Comparison of ENCODE assay signal across 39 cellular contexts in genomic region chr20:34683667-34684066, GRCh38.
"Had no signal": no experiment of that assay in that cellular context is flagged by ENCODE, and none has a peak within 500 bp of the region (broad histone marks: within the 10 kb centered on the region; RNA-seq: fewer than 3 reads in every experiment).

No MANE protein-coding gene starts in this region.

- H3K4me1 ChIP-seq: adrenal gland, ascending aorta, body of pancreas, breast epithelium had no signal

- H3K4me3 ChIP-seq: adrenal gland, ascending aorta, body of pancreas, breast epithelium, cardiac muscle cell had no signal

- H3K27me3 ChIP-seq: adrenal gland, ascending aorta, body of pancreas, brain microvascular endothelial cell, breast epithelium, cardiac muscle cell had no signal

- DNase-seq: activated effector memory CD4-positive, alpha-beta T cell treated with Interleukin-2 at 50 U/mL for 16 hours; activated gamma-delta T cell; activated gamma-delta T cell treated with Interleukin-2 at 50 U/mL for 16 hours; activated naive CD4-positive, alpha-beta T cell; activated naive CD4-positive, alpha-beta T cell treated with anti-CD3 and anti-CD28 coated beads for 36 hours; activated naive CD4-positive, alpha-beta T cell treated with anti-CD3 and anti-CD28 coated beads, Interleukin-2, amount 10 ng/mL, durations not matched to agents 7 days and 5 days; activated naive CD4-positive, alpha-beta T cell treated with anti-CD3 and anti-CD28 coated beads, Interleukin-2, amount 50 U/mL, for 16 hours; activated naive CD4-positive, alpha-beta T cell treated with Interleukin-2 at 50 U/mL for 16 hours; activated naive CD8-positive, alpha-beta T cell treated with anti-CD3 and anti-CD28 coated beads for 36 hours; activated naive CD8-positive, alpha-beta T cell treated with anti-CD3 and anti-CD28 coated beads, Interleukin-2, amount 10 ng/mL, durations not matched to agents 7 days and 5 days; activated naive CD8-positive, alpha-beta T cell treated with anti-CD3 and anti-CD28 coated beads, Interleukin-2, amount 50 U/mL, for 24 hours; activated T-cell treated with anti-CD3 and anti-CD28 coated beads for 4 hours; activated T-cell treated with anti-CD3 and anti-CD28 coated beads, Interleukin-2, amount 50 U/mL, for 1 hour; activated T-cell treated with anti-CD3 and anti-CD28 coated beads, Interleukin-2, amount 50 U/mL, for 24 hours; activated T-cell treated with anti-CD3 and anti-CD28 coated beads, Interleukin-2, amount 50 U/mL, for 4 hours; activated T-cell treated with anti-CD3 and anti-CD28 coated beads, Interleukin-2, amount 50 U/mL, for 48 hours; activated T-cell treated with anti-CD3 and anti-CD28 coated beads, Interleukin-2, amount 50 U/mL, for 72 hours; adrenal gland; amniotic stem cell; amygdala; anterior cingulate cortex; aorta; body of pancreas; brain microvascular endothelial cell; caudate nucleus; central memory CD4-positive, alpha-beta T cell; cerebellar nuclear complex had no signal

- ATAC-seq: activated naive CD4-positive, alpha-beta T cell treated with anti-CD3 and anti-CD28 coated beads, Interleukin-2, amount 50 U/mL, for 72 hours; activated naive CD8-positive, alpha-beta T cell treated with anti-CD3 and anti-CD28 coated beads, Interleukin-2, amount 50 U/mL, for 24 hours; activated T-cell treated with anti-CD3 and anti-CD28 coated beads, Interleukin-2, amount 50 U/mL, for 4 hours; activated T-cell treated with anti-CD3 and anti-CD28 coated beads, Interleukin-2, amount 50 U/mL, for 72 hours; activated T-helper 17 cell treated with anti-CD3 and anti-CD28 coated beads, Interleukin-2, amount 50 U/mL, for 72 hours; body of pancreas had no signal

- H3K36me3 Mint-ChIP-seq: activated naive CD4-positive, alpha-beta T cell treated with anti-CD3 and anti-CD28 coated beads, Interleukin-2, amount 10 ng/mL, durations not matched to agents 7 days and 5 days; activated naive CD4-positive, alpha-beta T cell treated with anti-CD3 and anti-CD28 coated beads, Interleukin-2, amount 50 U/mL, for 24 hours; activated naive CD8-positive, alpha-beta T cell treated with anti-CD3 and anti-CD28 coated beads for 36 hours; activated naive CD8-positive, alpha-beta T cell treated with anti-CD3 and anti-CD28 coated beads, Interleukin-2, amount 10 ng/mL, durations not matched to agents 7 days and 5 days; brain had no signal

- H3K27ac ChIP-seq: adrenal gland, ascending aorta, body of pancreas, brain microvascular endothelial cell, breast epithelium, cardiac muscle cell had no signal

- H3K9me3 ChIP-seq: adrenal gland, ascending aorta, body of pancreas, breast epithelium had no signal

- H3K9me3 Mint-ChIP-seq: activated naive CD4-positive, alpha-beta T cell treated with anti-CD3 and anti-CD28 coated beads for 36 hours; activated naive CD4-positive, alpha-beta T cell treated with anti-CD3 and anti-CD28 coated beads, Interleukin-2, amount 10 ng/mL, durations not matched to agents 7 days and 5 days; activated naive CD4-positive, alpha-beta T cell treated with anti-CD3 and anti-CD28 coated beads, Interleukin-2, amount 50 U/mL, for 24 hours; activated naive CD8-positive, alpha-beta T cell treated with anti-CD3 and anti-CD28 coated beads for 36 hours; activated naive CD8-positive, alpha-beta T cell treated with anti-CD3 and anti-CD28 coated beads, Interleukin-2, amount 10 ng/mL, durations not matched to agents 7 days and 5 days; activated naive CD8-positive, alpha-beta T cell treated with anti-CD3 and anti-CD28 coated beads, Interleukin-2, amount 50 U/mL, for 24 hours; activated T-cell treated with anti-CD3 and anti-CD28 coated beads, Interleukin-2, amount 50 U/mL, for 24 hours; activated T-cell treated with anti-CD3 and anti-CD28 coated beads, Interleukin-2, amount 50 U/mL, for 4 hours; activated T-cell treated with anti-CD3 and anti-CD28 coated beads, Interleukin-2, amount 50 U/mL, for 72 hours; activated T-helper 1 cell treated with anti-CD3 and anti-CD28 coated beads, Interleukin-12 subunit alpha, Interleukin-12 subunit beta, Interleukin-2, Interleukin-4 antibody, amounts not matched to agents 30 ng/mL and 10 ng/mL and 1 ng/mL, durations not matched to agents 14 hours and 24 hours and 36 hours; activated T-helper 17 cell treated with anti-CD3 and anti-CD28 coated beads, Interleukin-2, amount 50 U/mL, for 72 hours; activated T-helper 2 cell treated with anti-CD3 and anti-CD28 coated beads, Interferon-gamma antibody, Interleukin-2, Interleukin-4, amounts not matched to agents 10 μg/mL and 5 μg/mL and 100 μg/mL, durations not matched to agents 14 hours and 24 hours and 36 hours; brain; central memory CD8-positive, alpha-beta T cell had no signal

- H3K27me3 Mint-ChIP-seq: activated naive CD4-positive, alpha-beta T cell treated with anti-CD3 and anti-CD28 coated beads, Interleukin-2, amount 10 ng/mL, durations not matched to agents 7 days and 5 days; activated naive CD4-positive, alpha-beta T cell treated with anti-CD3 and anti-CD28 coated beads, Interleukin-2, amount 50 U/mL, for 24 hours; activated naive CD8-positive, alpha-beta T cell; activated naive CD8-positive, alpha-beta T cell treated with anti-CD3 and anti-CD28 coated beads for 36 hours; activated naive CD8-positive, alpha-beta T cell treated with anti-CD3 and anti-CD28 coated beads, Interleukin-2, amount 50 U/mL, for 24 hours; activated T-cell treated with anti-CD3 and anti-CD28 coated beads, Interleukin-2, amount 50 U/mL, for 24 hours; activated T-helper 17 cell treated with anti-CD3 and anti-CD28 coated beads, Interleukin-2, amount 50 U/mL, for 72 hours; central memory CD8-positive, alpha-beta T cell had no signal

- H3K27ac Mint-ChIP-seq: activated naive CD4-positive, alpha-beta T cell treated with anti-CD3 and anti-CD28 coated beads for 36 hours; activated naive CD4-positive, alpha-beta T cell treated with anti-CD3 and anti-CD28 coated beads, Interleukin-2, amount 10 ng/mL, durations not matched to agents 7 days and 5 days; activated naive CD4-positive, alpha-beta T cell treated with anti-CD3 and anti-CD28 coated beads, Interleukin-2, amount 50 U/mL, for 24 hours; activated naive CD4-positive, alpha-beta T cell treated with anti-CD3 and anti-CD28 coated beads, Interleukin-2, amount 50 U/mL, for 72 hours; activated naive CD8-positive, alpha-beta T cell; activated naive CD8-positive, alpha-beta T cell treated with anti-CD3 and anti-CD28 coated beads for 36 hours; activated naive CD8-positive, alpha-beta T cell treated with anti-CD3 and anti-CD28 coated beads, Interleukin-2, amount 10 ng/mL, durations not matched to agents 7 days and 5 days; activated naive CD8-positive, alpha-beta T cell treated with anti-CD3 and anti-CD28 coated beads, Interleukin-2, amount 50 U/mL, for 24 hours; activated T-cell treated with anti-CD3 and anti-CD28 coated beads, Interleukin-2, amount 50 U/mL, for 24 hours; activated T-cell treated with anti-CD3 and anti-CD28 coated beads, Interleukin-2, amount 50 U/mL, for 72 hours; activated T-helper 1 cell treated with anti-CD3 and anti-CD28 coated beads, Interleukin-12 subunit alpha, Interleukin-12 subunit beta, Interleukin-2, Interleukin-4 antibody, amounts not matched to agents 30 ng/mL and 10 ng/mL and 1 ng/mL, durations not matched to agents 14 hours and 24 hours and 36 hours; activated T-helper 17 cell treated with anti-CD3 and anti-CD28 coated beads, Interleukin-2, amount 50 U/mL, for 72 hours; activated T-helper 2 cell treated with anti-CD3 and anti-CD28 coated beads, Interferon-gamma antibody, Interleukin-2, Interleukin-4, amounts not matched to agents 10 μg/mL and 5 μg/mL and 100 μg/mL, durations not matched to agents 14 hours and 24 hours and 36 hours; brain had no signal

- H3K4me1 Mint-ChIP-seq: activated naive CD4-positive, alpha-beta T cell treated with anti-CD3 and anti-CD28 coated beads, Interleukin-2, amount 50 U/mL, for 24 hours; activated T-helper 17 cell treated with anti-CD3 and anti-CD28 coated beads, Interleukin-2, amount 50 U/mL, for 72 hours; brain; central memory CD8-positive, alpha-beta T cell had no signal

- FAIRE-seq: bronchial epithelial cell had no signal

- H3K36me3 ChIP-seq: adrenal gland, ascending aorta, brain microvascular endothelial cell, breast epithelium, cardiac muscle cell had no signal

- H3K4me3 Mint-ChIP-seq: activated naive CD4-positive, alpha-beta T cell treated with anti-CD3 and anti-CD28 coated beads for 36 hours; activated naive CD4-positive, alpha-beta T cell treated with anti-CD3 and anti-CD28 coated beads, Interleukin-2, amount 10 ng/mL, durations not matched to agents 7 days and 5 days; activated naive CD4-positive, alpha-beta T cell treated with anti-CD3 and anti-CD28 coated beads, Interleukin-2, amount 50 U/mL, for 24 hours; activated naive CD8-positive, alpha-beta T cell; activated naive CD8-positive, alpha-beta T cell treated with anti-CD3 and anti-CD28 coated beads for 36 hours; activated naive CD8-positive, alpha-beta T cell treated with anti-CD3 and anti-CD28 coated beads, Interleukin-2, amount 10 ng/mL, durations not matched to agents 7 days and 5 days; activated naive CD8-positive, alpha-beta T cell treated with anti-CD3 and anti-CD28 coated beads, Interleukin-2, amount 50 U/mL, for 24 hours; activated T-cell treated with anti-CD3 and anti-CD28 coated beads, Interleukin-2, amount 50 U/mL, for 24 hours; activated T-cell treated with anti-CD3 and anti-CD28 coated beads, Interleukin-2, amount 50 U/mL, for 4 hours; activated T-cell treated with anti-CD3 and anti-CD28 coated beads, Interleukin-2, amount 50 U/mL, for 72 hours; activated T-helper 1 cell treated with anti-CD3 and anti-CD28 coated beads, Interleukin-12 subunit alpha, Interleukin-12 subunit beta, Interleukin-2, Interleukin-4 antibody, amounts not matched to agents 30 ng/mL and 10 ng/mL and 1 ng/mL, durations not matched to agents 14 hours and 24 hours and 36 hours; activated T-helper 17 cell treated with anti-CD3 and anti-CD28 coated beads, Interleukin-2, amount 50 U/mL, for 72 hours; brain; central memory CD8-positive, alpha-beta T cell had no signal
